20 cellular contexts compared by ENCODE assay signal in genomic region chr12:112927475-112927874, GRCh38. TPM values are rescaled to one million over a fixed set of nuclear protein-coding genes. Genes with fewer than 3 reads are reported as not detected.
DNase-seq lines count a peak whose midpoint lies in the region; ATAC-seq, FAIRE-seq and TF ChIP-seq lines count a peak whose summit lies in the region.
"Had no signal": no experiment of that assay in that cellular context is flagged by ENCODE, and none has a peak within 500 bp of the region (broad histone marks: within the 10 kb centered on the region; RNA-seq: fewer than 3 reads in every experiment).

No MANE protein-coding gene starts in this region.

- no peak for DNase-seq in Caco-2
- DNase-seq in GM18507 (ENCODE audit: extremely low spot score, insufficient read length, low read depth), result no peak
- DNase-seq in activated B cell treated with CpG ODN at 0.5 μM for 24 hours, result no peak
- peak; percentile 1 for DNase-seq in stimulated activated CD8-positive, alpha-beta memory T cell treated with anti-CD3 and anti-CD28 coated beads, Interleukin-4, amount 100 ng/mL, for 48 hours
- DNase-seq in neural progenitor cell (ENCODE audit: low spot score), result no peak
- DNase-seq in SW 1271 (lab: John Stamatoyannopoulos, UW), result no peak
- DNase-seq in WERI-Rb-1, result no peak
- DNase-seq in activated T-helper 2 cell treated with anti-CD3 and anti-CD28 coated beads, Interferon-gamma antibody, Interleukin-2, Interleukin-4, amounts not matched to agents 10 μg/mL and 5 μg/mL and 100 μg/mL, durations not matched to agents 14 hours and 24 hours and 36 hours (ENCODE audit: low spot score), result no peak
- DNase-seq: AML-193; Calu3; CD4-positive, alpha-beta memory T cell; DMS79 treated with DMSO at 0.1 percent for 48 hours; EL; GM23248; HCEC 1CT had no signal

- no peaks in the 10 kb centered on the region for H3K27me3 ChIP-seq in Caco-2 (replicated peaks; ENCODE audit: control insufficient read depth, insufficient read depth, low read length)
- peaks cover 4% of the 10 kb centered on the region for H3K27me3 ChIP-seq in neural progenitor cell
- peaks cover 72% of the 10 kb centered on the region for H3K27me3 ChIP-seq in WERI-Rb-1 (ENCODE audit: insufficient read depth, low read depth, severe bottlenecking)
- H3K27me3 ChIP-seq: BLaER1 had no signal

- no peak overlapping the region for H2AFZ ChIP-seq in neural progenitor cell (replicated peaks)
- H2AFZ ChIP-seq: GM23248 had no signal

- H3K4me1 ChIP-seq in Caco-2, result peaks cover 39% of the 10 kb centered on the region
- peaks cover 9% of the 10 kb centered on the region for H3K4me1 ChIP-seq in neural progenitor cell

- FAIRE-seq in GM18507 (lab: Jason Lieb, UNC), result peak; percentile 29
- FAIRE-seq: A549, GM12878 had no signal

- H3K79me2 ChIP-seq in neural progenitor cell (ENCODE audit: low read depth), result no peaks in the 10 kb centered on the region

- H3K27me3 Mint-ChIP-seq in Caco-2 (ENCODE audit: insufficient read depth, unreplicated experiment), result peaks cover 2% of the 10 kb centered on the region
- H3K27me3 Mint-ChIP-seq in activated B cell treated with CpG ODN at 0.5 μM for 24 hours, result no peaks in the 10 kb centered on the region
- peaks cover 5% of the 10 kb centered on the region for H3K27me3 Mint-ChIP-seq in neural progenitor cell (ENCODE audit: insufficient read depth, low read depth)
- no peaks in the 10 kb centered on the region for H3K27me3 Mint-ChIP-seq in activated T-helper 2 cell treated with anti-CD3 and anti-CD28 coated beads, Interferon-gamma antibody, Interleukin-2, Interleukin-4, amounts not matched to agents 10 μg/mL and 5 μg/mL and 100 μg/mL, durations not matched to agents 14 hours and 24 hours and 36 hours (ENCODE audit: low read depth)
- H3K27me3 Mint-ChIP-seq: CD4-positive, alpha-beta memory T cell had no signal

- H3K27ac ChIP-seq in neural progenitor cell (no peak overlapping the region), WERI-Rb-1 (no peak overlapping the region)
- H3K27ac ChIP-seq: A549, BLaER1, GM23248 had no signal

- H3K4me2 ChIP-seq in neural progenitor cell, result no peak overlapping the region
- H3K4me2 ChIP-seq: A549, BLaER1 had no signal

- H3K4me1 Mint-ChIP-seq in Caco-2 (ENCODE audit: low read depth, unreplicated experiment) (peaks cover 8% of the 10 kb centered on the region), activated B cell treated with CpG ODN at 0.5 μM for 24 hours (peaks cover 46% of the 10 kb centered on the region), neural progenitor cell (peaks cover 11% of the 10 kb centered on the region)
- H3K4me1 Mint-ChIP-seq in activated T-helper 2 cell treated with anti-CD3 and anti-CD28 coated beads, Interferon-gamma antibody, Interleukin-2, Interleukin-4, amounts not matched to agents 10 μg/mL and 5 μg/mL and 100 μg/mL, durations not matched to agents 14 hours and 24 hours and 36 hours (ENCODE audit: low read depth), result peaks cover 6% of the 10 kb centered on the region

- TF ChIP-seq CTCF in Caco-2 (IDR thresholded peaks at IDR 0.05; ENCODE audit: insufficient read depth in 1 of 2, low read depth in 1 of 2, low read length in 1 of 2, severe bottlenecking in 1 of 2, unreplicated experiment in 1 of 2) (no peak), activated B cell treated with CpG ODN at 0.5 μM for 24 hours (IDR thresholded peaks at IDR 0.05) (no peak), neural progenitor cell (IDR thresholded peaks at IDR 0.05) (no peak), WERI-Rb-1 (IDR thresholded peaks at IDR 0.05; ENCODE audit: low read depth, low read length) (no peak)

- H4K20me1 ChIP-seq in neural progenitor cell (ENCODE audit: low read depth), result no peaks in the 10 kb centered on the region
- H4K20me1 ChIP-seq: BLaER1 had no signal

- H3K36me3 ChIP-seq in Caco-2 (ENCODE audit: control insufficient read depth, insufficient read depth, low read length) (no peaks in the 10 kb centered on the region), neural progenitor cell (no peaks in the 10 kb centered on the region), WERI-Rb-1 (no peaks in the 10 kb centered on the region)
- H3K36me3 ChIP-seq: BLaER1 had no signal

- peaks cover 9% of the 10 kb centered on the region for H3F3A ChIP-seq in neural progenitor cell (ENCODE audit: low read depth)

- H3K4me3 Mint-ChIP-seq in Caco-2 (ENCODE audit: unreplicated experiment) (no peak overlapping the region), activated B cell treated with CpG ODN at 0.5 μM for 24 hours (no peak overlapping the region), neural progenitor cell (no peak overlapping the region)
- no peak overlapping the region for H3K4me3 Mint-ChIP-seq in activated T-helper 2 cell treated with anti-CD3 and anti-CD28 coated beads, Interferon-gamma antibody, Interleukin-2, Interleukin-4, amounts not matched to agents 10 μg/mL and 5 μg/mL and 100 μg/mL, durations not matched to agents 14 hours and 24 hours and 36 hours (ENCODE audit: low read depth)
- H3K4me3 Mint-ChIP-seq: CD14-positive monocyte; CD4-positive, alpha-beta memory T cell had no signal

- peaks cover 10% of the 10 kb centered on the region for H3K36me3 Mint-ChIP-seq in Caco-2 (ENCODE audit: insufficient read depth, unreplicated experiment)
- H3K36me3 Mint-ChIP-seq in activated B cell treated with CpG ODN at 0.5 μM for 24 hours (ENCODE audit: low read depth), result peaks cover 19% of the 10 kb centered on the region
- no peaks in the 10 kb centered on the region for H3K36me3 Mint-ChIP-seq in neural progenitor cell
- H3K36me3 Mint-ChIP-seq in activated T-helper 2 cell treated with anti-CD3 and anti-CD28 coated beads, Interferon-gamma antibody, Interleukin-2, Interleukin-4, amounts not matched to agents 10 μg/mL and 5 μg/mL and 100 μg/mL, durations not matched to agents 14 hours and 24 hours and 36 hours (ENCODE audit: low read depth), result peaks cover 30% of the 10 kb centered on the region

- POLR2A ChIA-PET in Caco-2 (lab: Charles Lee) (no interaction called here), activated B cell treated with CpG ODN at 0.5 μM for 24 hours (lab: Charles Lee) (interaction anchor here (1.0 to 1.2 kb wide), 2 partner anchors 20 to 21 kb away, joined by 3 to 4 read pairs; partner anchors contain the start of gene OAS1)

- no peak overlapping the region for H3K9ac ChIP-seq in neural progenitor cell
- H3K9ac ChIP-seq: BLaER1, GM23248 had no signal

- H3K27ac Mint-ChIP-seq in Caco-2 (ENCODE audit: unreplicated experiment), result peak overlapping the region; percentile 67
- H3K27ac Mint-ChIP-seq in activated B cell treated with CpG ODN at 0.5 μM for 24 hours, result peak overlapping the region; percentile 56
- no peak overlapping the region for H3K27ac Mint-ChIP-seq in neural progenitor cell
- H3K27ac Mint-ChIP-seq in activated T-helper 2 cell treated with anti-CD3 and anti-CD28 coated beads, Interferon-gamma antibody, Interleukin-2, Interleukin-4, amounts not matched to agents 10 μg/mL and 5 μg/mL and 100 μg/mL, durations not matched to agents 14 hours and 24 hours and 36 hours, result no peak overlapping the region
- H3K27ac Mint-ChIP-seq: CD14-positive monocyte had no signal

- H3K9me3 Mint-ChIP-seq in Caco-2 (ENCODE audit: unreplicated experiment), result peaks cover 9% of the 10 kb centered on the region
- H3K9me3 Mint-ChIP-seq in activated B cell treated with CpG ODN at 0.5 μM for 24 hours, result no peaks in the 10 kb centered on the region
- peaks cover 12% of the 10 kb centered on the region for H3K9me3 Mint-ChIP-seq in neural progenitor cell
- H3K9me3 Mint-ChIP-seq in activated T-helper 2 cell treated with anti-CD3 and anti-CD28 coated beads, Interferon-gamma antibody, Interleukin-2, Interleukin-4, amounts not matched to agents 10 μg/mL and 5 μg/mL and 100 μg/mL, durations not matched to agents 14 hours and 24 hours and 36 hours, result peaks cover 10% of the 10 kb centered on the region

- H3K4me3 ChIP-seq in Caco-2 (ENCODE audit: low read depth, low read length) (no peak overlapping the region), neural progenitor cell (no peak overlapping the region), WERI-Rb-1 (ENCODE audit: low read depth, low read length) (no peak overlapping the region)
- H3K4me3 ChIP-seq: A549, BLaER1, GM12878, GM23248 had no signal

- CTCF ChIA-PET in Caco-2 (lab: Charles Lee) (no interaction called here), activated B cell treated with CpG ODN at 0.5 μM for 24 hours (lab: Charles Lee) (no interaction called here)

- H3K9me3 ChIP-seq in Caco-2, result peaks cover 34% of the 10 kb centered on the region
- no peaks in the 10 kb centered on the region for H3K9me3 ChIP-seq in neural progenitor cell (ENCODE audit: low read depth)
- H3K9me3 ChIP-seq in WERI-Rb-1 (ENCODE audit: severe bottlenecking), result peaks cover 16% of the 10 kb centered on the region
- H3K9me3 ChIP-seq: A549 had no signal

- intact Hi-C loops in Caco-2 (cut with micrococcal nuclease; ENCODE audit: unreplicated experiment), result no loop called here
- intact Hi-C loops in activated B cell treated with CpG ODN at 0.5 μM for 24 hours (cut with micrococcal nuclease), result loop anchor here (1.0 kb wide), 1 partner anchor 11 kb away; the partner anchor contains the start of gene OAS3
- intact Hi-C loops in activated T-helper 2 cell treated with anti-CD3 and anti-CD28 coated beads, Interferon-gamma antibody, Interleukin-2, Interleukin-4, amounts not matched to agents 10 μg/mL and 5 μg/mL and 100 μg/mL, durations not matched to agents 14 hours and 24 hours and 36 hours (cut with micrococcal nuclease), result no loop called here

- BruUV-seq in Caco-2 (replicated peaks; lab: Mats Ljungman, UMichigan), result no TSS peak

- ATAC-seq in activated B cell treated with CpG ODN at 0.5 μM for 24 hours (ENCODE audit: low read depth), result no peak
- ATAC-seq: A549, GM12878 had no signal

RNA-seq across cellular contexts. Expression of gene OAS3, which starts 10.8 kb away (rescaled TPM):
- total RNA-seq in Caco-2 (2022) (18.9 and 22.1 TPM in 2 replicates), activated B cell treated with CpG ODN at 0.5 μM for 24 hours (23.1 and 27.2 TPM in 2 replicates), neural progenitor cell (ENCODE audit: low replicate concordance) (under 0.01 TPM in 1 of 2 replicates, not detected in the other)
- total RNA-seq in activated T-helper 2 cell treated with anti-CD3 and anti-CD28 coated beads, Interferon-gamma antibody, Interleukin-2, Interleukin-4, amounts not matched to agents 10 μg/mL and 5 μg/mL and 100 μg/mL, durations not matched to agents 14 hours and 24 hours and 36 hours, result 27.2 and 29.6 TPM in 2 replicates

RNA-seq across cellular contexts. Expression of gene OAS1, which starts 20.7 kb away (rescaled TPM):
- total RNA-seq in Caco-2 (2022), result 13.9 and 14.2 TPM in 2 replicates
- total RNA-seq in activated B cell treated with CpG ODN at 0.5 μM for 24 hours, result 27.8 and 30.6 TPM in 2 replicates
- total RNA-seq in neural progenitor cell (ENCODE audit: low replicate concordance), result not detected in 2 replicates
- total RNA-seq in activated T-helper 2 cell treated with anti-CD3 and anti-CD28 coated beads, Interferon-gamma antibody, Interleukin-2, Interleukin-4, amounts not matched to agents 10 μg/mL and 5 μg/mL and 100 μg/mL, durations not matched to agents 14 hours and 24 hours and 36 hours, result 17.7 and 17.8 TPM in 2 replicates
- total RNA-seq: G401, GM23248 had no signal

RNA-seq across cellular contexts. Expression of gene OAS2, which starts 50.8 kb away (rescaled TPM):
- 0.25 TPM in 1 of 2 replicates, not detected in the other for total RNA-seq in Caco-2 (2022)
- 46.0 and 51.9 TPM in 2 replicates for total RNA-seq in activated B cell treated with CpG ODN at 0.5 μM for 24 hours
- total RNA-seq in neural progenitor cell (ENCODE audit: low replicate concordance), result 0.12 TPM in 1 of 2 replicates, not detected in the other
- total RNA-seq in activated T-helper 2 cell treated with anti-CD3 and anti-CD28 coated beads, Interferon-gamma antibody, Interleukin-2, Interleukin-4, amounts not matched to agents 10 μg/mL and 5 μg/mL and 100 μg/mL, durations not matched to agents 14 hours and 24 hours and 36 hours, result 86.4 and 88.3 TPM in 2 replicates
- total RNA-seq: G401 had no signal

Comparison
In these comparisons a context has a peak if more than half of its experiments do, and no peak if none do; other contexts are left out.
1. H3K27ac Mint-ChIP-seq: peak in Caco-2 (single experiment) and activated B cell treated with CpG ODN at 0.5 μM for 24 hours (single experiment); none in neural progenitor cell (single experiment) and activated T-helper 2 cell treated with anti-CD3 and anti-CD28 coated beads, Interferon-gamma antibody, Interleukin-2, Interleukin-4, amounts not matched to agents 10 μg/mL and 5 μg/mL and 100 μg/mL, durations not matched to agents 14 hours and 24 hours and 36 hours (single experiment).
2. RNA of gene OAS3, which starts 10.8 kb away (total RNA-seq): 27.2 to 29.6 TPM in activated T-helper 2 cell treated with anti-CD3 and anti-CD28 coated beads, Interferon-gamma antibody, Interleukin-2, Interleukin-4, amounts not matched to agents 10 μg/mL and 5 μg/mL and 100 μg/mL, durations not matched to agents 14 hours and 24 hours and 36 hours, 23.1 to 27.2 TPM in activated B cell treated with CpG ODN at 0.5 μM for 24 hours and 18.9 to 22.1 TPM in Caco-2; under 0.01 TPM in neural progenitor cell; every median in the first group is over 10 times any median in the second.
3. RNA of gene OAS1, which starts 20.7 kb away (total RNA-seq): 27.8 to 30.6 TPM in activated B cell treated with CpG ODN at 0.5 μM for 24 hours, 17.7 to 17.8 TPM in activated T-helper 2 cell treated with anti-CD3 and anti-CD28 coated beads, Interferon-gamma antibody, Interleukin-2, Interleukin-4, amounts not matched to agents 10 μg/mL and 5 μg/mL and 100 μg/mL, durations not matched to agents 14 hours and 24 hours and 36 hours and 13.9 to 14.2 TPM in Caco-2; not detected in neural progenitor cell; every median in the first group is over 10 times any median in the second.
4. RNA of gene OAS2, which starts 50.8 kb away (total RNA-seq): 86.4 to 88.3 TPM in activated T-helper 2 cell treated with anti-CD3 and anti-CD28 coated beads, Interferon-gamma antibody, Interleukin-2, Interleukin-4, amounts not matched to agents 10 μg/mL and 5 μg/mL and 100 μg/mL, durations not matched to agents 14 hours and 24 hours and 36 hours and 46.0 to 51.9 TPM in activated B cell treated with CpG ODN at 0.5 μM for 24 hours; 0.25 TPM in Caco-2 and 0.12 TPM in neural progenitor cell; every median in the first group is over 10 times any median in the second.